In the genomic region with DNA sequence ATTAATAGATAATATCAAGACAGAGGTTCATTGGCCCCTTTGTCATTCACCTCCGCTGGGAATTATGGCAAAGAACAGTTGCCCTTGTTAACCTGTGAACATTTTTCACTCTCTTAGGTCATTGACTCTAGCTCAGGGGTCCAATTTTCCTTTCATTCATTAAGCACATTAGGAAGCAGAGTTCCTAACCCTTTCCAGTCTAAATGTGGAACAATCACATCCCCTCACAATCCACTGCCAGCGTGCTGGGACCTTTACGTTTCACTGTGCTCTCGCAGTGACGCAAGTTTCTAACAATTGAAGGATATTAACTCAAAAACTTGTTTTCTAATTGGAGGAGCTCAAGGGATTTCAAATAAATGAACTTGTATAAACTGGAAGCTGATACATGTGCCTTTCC, we compare ENCODE assay signal across 1 cellular context.
TF ChIP-seq lines count a peak whose summit lies in the region.

No MANE protein-coding gene starts in this region.

TF ChIP-seq in endothelial cell of umbilical vein, 7 proteins besides CTCF, POLR2A, EP300 and RAD21 (continued from another document):
- TF ChIP-seq JUN (IDR thresholded peaks at IDR 0.05; ENCODE audit: borderline replicate concordance, insufficient read depth, insufficient read length, low read depth) (no peak), MYC (IDR thresholded peaks at IDR 0.05; ENCODE audit: low read depth, low read length) (no peak), GATA2 (IDR thresholded peaks at IDR 0.05; ENCODE audit: insufficient read depth, insufficient read length, low read depth, low read length) (no peak), FOS (IDR thresholded peaks at IDR 0.05; ENCODE audit: borderline replicate concordance, insufficient read depth, low read length) (no peak), POLR2AphosphoS5 (IDR thresholded peaks at IDR 0.05; ENCODE audit: insufficient read depth, low read depth, low read length) (no peak)
TF ChIP-seq in endothelial cell of umbilical vein: peak in this region for 0.
